ENCODE assay signal across 23 cellular contexts in genomic region chr6:15457121-15457646, GRCh38.
DNase-seq lines count a peak whose midpoint lies in the region; ATAC-seq and TF ChIP-seq lines count a peak whose summit lies in the region.
"Had no signal": no experiment of that assay in that cellular context is flagged by ENCODE, and none has a peak within 500 bp of the region (broad histone marks: within the 10 kb centered on the region; RNA-seq: fewer than 3 reads in every experiment).

No MANE protein-coding gene starts in this region.

- DNase-seq in SHP77 (lab: John Stamatoyannopoulos, UW) (peak; percentile 4 to 29), SHP77 treated with DMSO at 0.1 percent for 48 hours (lab: John Stamatoyannopoulos, UW) (no peak), NCI-H146 treated with DMSO at 0.1 percent for 48 hours (lab: John Stamatoyannopoulos, UW; ENCODE audit: unreplicated experiment) (peak; percentile 50), putamen (ENCODE audit: low spot score) (peak; percentile 34), CD1c-positive myeloid dendritic cell (ENCODE audit: extremely low spot score) (no peak), DMS53 treated with DMSO at 0.1 percent for 48 hours (lab: John Stamatoyannopoulos, UW; ENCODE audit: unreplicated experiment) (no peak)
- DNase-seq: activated CD4-positive, alpha-beta T cell treated with anti-CD3 and anti-CD28 coated beads, Interleukin-2, amount 50 U/mL, for 4 hours; activated CD8-positive, alpha-beta memory T cell treated with anti-CD3 and anti-CD28 coated beads, Interleukin-2, amount 50 U/mL, for 4 hours; activated naive CD4-positive, alpha-beta T cell treated with Interleukin-2 at 50 U/mL for 16 hours; amniotic stem cell; CD4-positive, alpha-beta T cell; gastrocnemius medialis; left cardiac atrium; NCI-H1092; NCI-H226; nephron progenitor cell; pancreas; stimulated activated naive B cell treated with anti-CD40 and anti-IgM and Interleukin-4, amounts not matched to agents 10 μg/mL and 1 μg/mL and 100 μg/mL, for 72 hours; substantia nigra had no signal

- no peak for TF ChIP-seq CTCF in VCaP (conservative IDR thresholded peaks at IDR 0.05)

- H3K27ac ChIP-seq in VCaP: peak overlapping the region; percentile 69
- H3K27ac ChIP-seq: pancreas, skin epidermis had no signal

- ATAC-seq in HG03139 (IDR thresholded peaks at IDR 0.05; ENCODE audit: unreplicated experiment): no peak
- ATAC-seq: gastrocnemius medialis, left cardiac atrium, SK-N-SH treated with all-trans-retinoic acid at 6 μM for 48 hours had no signal

Comparison
In these comparisons a context has a peak if more than half of its experiments do, and no peak if none do; other contexts are left out.
1. DNase-seq: peak in SHP77 (2 of 2), NCI-H146 treated with DMSO at 0.1 percent for 48 hours (single experiment) and putamen (single experiment); none in SHP77 treated with DMSO at 0.1 percent for 48 hours (single experiment), CD1c-positive myeloid dendritic cell (single experiment) and DMS53 treated with DMSO at 0.1 percent for 48 hours (single experiment).